Comparison of ENCODE assay signal across 9 cellular contexts in genomic region chr16:27330542-27330941, GRCh38. TPM values are rescaled to one million over a fixed set of nuclear protein-coding genes. Genes with fewer than 3 reads are reported as not detected.
DNase-seq lines count a peak whose midpoint lies in the region; ATAC-seq and TF ChIP-seq lines count a peak whose summit lies in the region.
"Had no signal": no experiment of that assay in that cellular context is flagged by ENCODE, and none has a peak within 500 bp of the region (broad histone marks: within the 10 kb centered on the region; RNA-seq: fewer than 3 reads in every experiment).

No MANE protein-coding gene starts in this region.

- peaks cover 54% of the 10 kb centered on the region for H3K4me1 Mint-ChIP-seq in activated CD8-positive, alpha-beta memory T cell treated with anti-CD3 and anti-CD28 coated beads, Interleukin-2, amount 10 ng/mL, durations not matched to agents 7 days and 5 days

- TF ChIP-seq POLR2A in uterus (IDR thresholded peaks at IDR 0.05): peak; percentile 47 to 62

- TF ChIP-seq CTCF in uterus (IDR thresholded peaks at IDR 0.05) (no peak), GM10248 (IDR thresholded peaks at IDR 0.05; ENCODE audit: control extremely low read depth, extremely low read depth, low read depth, missing control alignments) (no peak)

- H3K27me3 Mint-ChIP-seq in activated CD8-positive, alpha-beta memory T cell treated with anti-CD3 and anti-CD28 coated beads, Interleukin-2, amount 10 ng/mL, durations not matched to agents 7 days and 5 days: no peaks in the 10 kb centered on the region

- H3K4me3 Mint-ChIP-seq in activated CD8-positive, alpha-beta memory T cell treated with anti-CD3 and anti-CD28 coated beads, Interleukin-2, amount 10 ng/mL, durations not matched to agents 7 days and 5 days: no peak overlapping the region

- H3K27me3 ChIP-seq in duodenal mucosa (ENCODE audit: control insufficient read depth in 1 of 2, insufficient read depth in 2 of 2, low read length in 2 of 2) (no peaks in the 10 kb centered on the region), uterus (no peaks in the 10 kb centered on the region)

- H3K36me3 Mint-ChIP-seq in activated CD8-positive, alpha-beta memory T cell treated with anti-CD3 and anti-CD28 coated beads, Interleukin-2, amount 10 ng/mL, durations not matched to agents 7 days and 5 days: peaks cover 77% of the 10 kb centered on the region

- H3K9me3 Mint-ChIP-seq in activated CD8-positive, alpha-beta memory T cell treated with anti-CD3 and anti-CD28 coated beads, Interleukin-2, amount 10 ng/mL, durations not matched to agents 7 days and 5 days (ENCODE audit: low read depth): no peaks in the 10 kb centered on the region

- peak; percentile 45 for ATAC-seq in Right ventricle myocardium inferior
- ATAC-seq in GM21528 (IDR thresholded peaks at IDR 0.05; ENCODE audit: low FRiP score, unreplicated experiment): no peak
- ATAC-seq in activated CD8-positive, alpha-beta memory T cell treated with anti-CD3 and anti-CD28 coated beads, Interleukin-2, amount 10 ng/mL, durations not matched to agents 7 days and 5 days: no peak

- no peak overlapping the region for H3K27ac Mint-ChIP-seq in activated CD8-positive, alpha-beta memory T cell treated with anti-CD3 and anti-CD28 coated beads, Interleukin-2, amount 10 ng/mL, durations not matched to agents 7 days and 5 days

- peak overlapping the region; percentile 72 for H3K27ac ChIP-seq in duodenal mucosa (ENCODE audit: low read depth, low read length)
- peak overlapping the region; percentile 97 to 98 for H3K27ac ChIP-seq in uterus

- H3K9me3 ChIP-seq in duodenal mucosa (ENCODE audit: control insufficient read depth in 1 of 2, low read length in 2 of 2): peaks cover 0 to 2% of the 10 kb centered on the region in 2 donors
- no peaks in the 10 kb centered on the region for H3K9me3 ChIP-seq in uterus

- DNase-seq in Right ventricle myocardium inferior (ENCODE audit: missing footprints) (no peak), cardiac septum (ENCODE audit: low spot score) (no peak), myocyte (ENCODE audit: low read depth) (peak; percentile 68), uterus (peak; percentile 86 to 95), GM10248 (ENCODE audit: extremely low spot score) (no peak)
- DNase-seq in activated CD8-positive, alpha-beta memory T cell treated with anti-CD3 and anti-CD28 coated beads, Interleukin-2, amount 10 ng/mL, durations not matched to agents 7 days and 5 days: no peak
- DNase-seq: NCI-H1092 had no signal

- intact Hi-C loops in Right ventricle myocardium inferior (cut with DNase I) (no loop called here), cardiac septum (cut with DNase I) (loop anchor here (2.0 to 5.0 kb wide), 2 partner anchors 16 to 93 kb away; no protein-coding TSS in a partner anchor), uterus (cut with DNase I; ENCODE audit: low total_unique reads) (no loop called here)

- POLR2A ChIA-PET in GM10248 (lab: Yijun Ruan, JAX): no interaction called here

- no peak overlapping the region for H3K9ac ChIP-seq in duodenal mucosa (ENCODE audit: low read depth in 1 of 2, low read length in 2 of 2)

- H3K4me3 ChIP-seq in duodenal mucosa (ENCODE audit: low read depth in 1 of 2, low read length in 2 of 2) (no peak overlapping the region), uterus (no peak overlapping the region)

- CTCF ChIA-PET in activated CD8-positive, alpha-beta memory T cell treated with anti-CD3 and anti-CD28 coated beads, Interleukin-2, amount 10 ng/mL, durations not matched to agents 7 days and 5 days (lab: Charles Lee): interaction anchor here (1.1 to 1.4 kb wide), 2 partner anchors 15 to 47 kb away, joined by 3 read pairs; no protein-coding TSS in a partner anchor
- CTCF ChIA-PET in GM10248 (lab: Yijun Ruan, JAX): interaction anchor here (1.0 to 2.1 kb wide), 4 partner anchors 9 to 71 kb away, joined by 3 to 5 read pairs (median 3); partner anchors contain the start of gene IL21R

- peaks cover 24 to 29% of the 10 kb centered on the region in 2 donors for H3K4me1 ChIP-seq in duodenal mucosa (ENCODE audit: control insufficient read depth in 1 of 2, insufficient read depth in 2 of 2, low read length in 2 of 2)
- peaks cover 16 to 34% of the 10 kb centered on the region in 2 donors for H3K4me1 ChIP-seq in uterus

- H3K36me3 ChIP-seq in duodenal mucosa (ENCODE audit: control insufficient read depth in 1 of 2, insufficient read depth in 2 of 2, low read length in 2 of 2): peaks cover 14 to 37% of the 10 kb centered on the region in 2 donors
- no peaks in the 10 kb centered on the region for H3K36me3 ChIP-seq in uterus

RNA-seq across cellular contexts. Expression of gene IL4R, which starts 16.8 kb away (rescaled TPM):
- 11.1 TPM for total RNA-seq in Right ventricle myocardium inferior
- 22.0 TPM for total RNA-seq in cardiac septum
- 9.4 and 18.4 TPM in 2 replicates for total RNA-seq in myocyte
- polyA plus RNA-seq in myocyte (2012): 6.6 TPM
- 100 to 1,000 TPM in 1 of 4 donors, 10 to 100 TPM in 2, 1 to 10 TPM in 1; 9.4 to 137 (median 45.4) TPM for total RNA-seq in uterus
- total RNA-seq in activated CD8-positive, alpha-beta memory T cell treated with anti-CD3 and anti-CD28 coated beads, Interleukin-2, amount 10 ng/mL, durations not matched to agents 7 days and 5 days: 100 to 1,000 TPM; 155 to 190 TPM

Comparison
In these comparisons a context has a peak if more than half of its experiments do, and no peak if none do; other contexts are left out.
1. DNase-seq: peak in myocyte (single experiment) and uterus (2 of 2); none in Right ventricle myocardium inferior (single experiment), cardiac septum (single experiment), activated CD8-positive, alpha-beta memory T cell treated with anti-CD3 and anti-CD28 coated beads, Interleukin-2, amount 10 ng/mL, durations not matched to agents 7 days and 5 days (single experiment) and GM10248 (single experiment).